Comparison of ENCODE assay signal across 9 cellular contexts in the genomic region with DNA sequence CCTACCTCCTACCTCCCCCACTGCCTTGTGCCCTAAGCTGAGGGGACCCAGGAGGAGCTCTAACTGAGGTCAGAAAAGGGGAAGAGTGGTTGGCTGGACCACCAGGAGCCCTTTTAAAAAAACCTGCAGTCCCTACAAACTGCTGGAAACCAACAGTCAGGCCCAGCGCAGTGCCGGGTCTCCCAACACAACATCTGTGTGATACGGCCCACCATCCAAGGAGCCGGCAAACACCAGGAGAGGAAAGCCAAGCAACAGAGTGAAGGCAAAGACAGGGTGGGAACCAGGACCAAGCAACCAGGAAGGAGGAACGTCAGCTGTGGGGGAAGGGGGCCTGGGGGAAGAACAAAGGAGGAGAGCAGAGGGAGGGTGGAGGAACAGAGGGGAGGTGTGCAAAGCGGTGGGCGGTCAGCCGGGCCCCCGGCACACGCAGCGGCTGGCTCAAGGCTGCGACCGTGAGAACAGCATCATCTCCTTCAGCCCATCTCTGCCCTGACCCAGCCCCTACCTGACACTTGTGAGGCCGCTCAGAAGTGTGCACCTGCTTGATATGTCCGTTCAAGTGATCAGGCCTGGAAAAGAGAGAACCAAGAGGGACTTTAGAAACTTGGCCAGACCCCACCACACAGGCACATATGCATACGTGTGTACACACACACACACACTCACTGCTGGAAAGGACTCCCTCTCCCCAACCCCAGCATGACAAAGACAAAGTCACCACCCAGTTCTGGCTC. TPM values are rescaled to one million over a fixed set of nuclear protein-coding genes. Genes with fewer than 3 reads are reported as not detected.
DNase-seq lines count a peak whose midpoint lies in the region; ATAC-seq and TF ChIP-seq lines count a peak whose summit lies in the region.
"Had no signal": no experiment of that assay in that cellular context is flagged by ENCODE, and none has a peak within 500 bp of the region (broad histone marks: within the 10 kb centered on the region; RNA-seq: fewer than 3 reads in every experiment).

No MANE protein-coding gene starts in this region.

- no peak for TF ChIP-seq CTCF in tibial artery (IDR thresholded peaks at IDR 0.05)

- no peaks in the 10 kb centered on the region for H3K9me3 ChIP-seq in tibial artery

- no peak for DNase-seq in activated T-cell treated with anti-CD3 and anti-CD28 coated beads, Interleukin-2, amount 50 U/mL, for 72 hours
- DNase-seq in activated T-cell treated with anti-CD3 and anti-CD28 coated beads for 4 hours: no peak
- no peak for DNase-seq in activated naive CD8-positive, alpha-beta T cell treated with anti-CD3 and anti-CD28 coated beads for 36 hours
- DNase-seq in memory B cell (ENCODE audit: low spot score in 2 of 2): no peak
- DNase-seq in tibial artery: no peak
- DNase-seq in NCI-H82 treated with DMSO at 0.1 percent for 48 hours (lab: John Stamatoyannopoulos, UW; ENCODE audit: unreplicated experiment): no peak
- DNase-seq in NCI-H2107 (lab: John Stamatoyannopoulos, UW): no peak
- DNase-seq in NCI-H1092 (lab: John Stamatoyannopoulos, UW): no peak
- DNase-seq: left ventricle myocardium superior had no signal

- no peaks in the 10 kb centered on the region for H3K27me3 Mint-ChIP-seq in activated T-cell treated with anti-CD3 and anti-CD28 coated beads, Interleukin-2, amount 50 U/mL, for 72 hours (ENCODE audit: low read depth)
- H3K27me3 Mint-ChIP-seq in activated naive CD8-positive, alpha-beta T cell treated with anti-CD3 and anti-CD28 coated beads for 36 hours: no peaks in the 10 kb centered on the region
- H3K27me3 Mint-ChIP-seq in memory B cell: no peaks in the 10 kb centered on the region

- peak overlapping the region; percentile 81 for H3K27ac Mint-ChIP-seq in activated T-cell treated with anti-CD3 and anti-CD28 coated beads, Interleukin-2, amount 50 U/mL, for 72 hours
- peak overlapping the region; percentile 95 for H3K27ac Mint-ChIP-seq in activated naive CD8-positive, alpha-beta T cell treated with anti-CD3 and anti-CD28 coated beads for 36 hours
- peak overlapping the region; percentile 85 for H3K27ac Mint-ChIP-seq in memory B cell

- peaks cover 0 to 63% (median 31%) of the 10 kb centered on the region in 4 donors for H3K4me1 ChIP-seq in tibial artery

- peaks cover 69% of the 10 kb centered on the region for H3K4me1 Mint-ChIP-seq in activated T-cell treated with anti-CD3 and anti-CD28 coated beads, Interleukin-2, amount 50 U/mL, for 72 hours (ENCODE audit: low read depth)
- peaks cover 54% of the 10 kb centered on the region for H3K4me1 Mint-ChIP-seq in activated naive CD8-positive, alpha-beta T cell treated with anti-CD3 and anti-CD28 coated beads for 36 hours
- peaks cover 39% of the 10 kb centered on the region for H3K4me1 Mint-ChIP-seq in memory B cell

- H3K27me3 ChIP-seq in tibial artery: no peaks in the 10 kb centered on the region

- H3K36me3 ChIP-seq in tibial artery: peaks cover 17 to 55% (median 43%) of the 10 kb centered on the region in 3 donors

- peak overlapping the region in 1 of 2 donors; percentile 24 for H3K4me3 ChIP-seq in tibial artery

- peaks cover 0 to 13% of the 10 kb centered on the region in 2 donors for H3K36me3 Mint-ChIP-seq in activated T-cell treated with anti-CD3 and anti-CD28 coated beads, Interleukin-2, amount 50 U/mL, for 72 hours (ENCODE audit: insufficient read depth in 2 of 2)
- peaks cover 56% of the 10 kb centered on the region for H3K36me3 Mint-ChIP-seq in activated naive CD8-positive, alpha-beta T cell treated with anti-CD3 and anti-CD28 coated beads for 36 hours
- peaks cover 12% of the 10 kb centered on the region for H3K36me3 Mint-ChIP-seq in memory B cell

- H3K27ac ChIP-seq in tibial artery: peak overlapping the region; percentile 69 to 81

- ATAC-seq in activated T-cell treated with anti-CD3 and anti-CD28 coated beads, Interleukin-2, amount 50 U/mL, for 72 hours (replicated peaks in 1 of 2): no peak
- ATAC-seq in memory B cell (ENCODE audit: low read depth): no peak
- ATAC-seq: left ventricle myocardium superior had no signal

- no peaks in the 10 kb centered on the region for H3K9me3 Mint-ChIP-seq in activated T-cell treated with anti-CD3 and anti-CD28 coated beads, Interleukin-2, amount 50 U/mL, for 72 hours
- H3K9me3 Mint-ChIP-seq in activated naive CD8-positive, alpha-beta T cell treated with anti-CD3 and anti-CD28 coated beads for 36 hours: no peaks in the 10 kb centered on the region
- no peaks in the 10 kb centered on the region for H3K9me3 Mint-ChIP-seq in memory B cell

- peak overlapping the region; percentile 89 to 97 for H3K4me3 Mint-ChIP-seq in activated T-cell treated with anti-CD3 and anti-CD28 coated beads, Interleukin-2, amount 50 U/mL, for 72 hours
- H3K4me3 Mint-ChIP-seq in activated naive CD8-positive, alpha-beta T cell treated with anti-CD3 and anti-CD28 coated beads for 36 hours: peak overlapping the region; percentile 96
- H3K4me3 Mint-ChIP-seq in memory B cell: peak overlapping the region; percentile 46

- intact Hi-C loops in tibial artery (cut with DNase I; ENCODE audit: low total_unique reads): loop anchor here (10.0 kb wide), 1 partner anchor 48 kb away; a partner anchor contains a TSS

RNA-seq across cellular contexts. Expression of a gene that starts 3.6 kb away (rescaled TPM):
- 10 to 100 TPM; 22.9 to 26.4 TPM for total RNA-seq in activated T-cell treated with anti-CD3 and anti-CD28 coated beads, Interleukin-2, amount 50 U/mL, for 72 hours
- total RNA-seq in activated naive CD8-positive, alpha-beta T cell treated with anti-CD3 and anti-CD28 coated beads for 36 hours: 10 to 100 TPM; 35.3 to 36.3 TPM

RNA-seq across cellular contexts. Expression of a gene that starts 50.3 kb away (rescaled TPM):
- total RNA-seq in activated T-cell treated with anti-CD3 and anti-CD28 coated beads, Interleukin-2, amount 50 U/mL, for 72 hours: 10 to 100 TPM; 34.1 to 39.5 TPM
- 10 to 100 TPM; 10.7 to 11.3 TPM for total RNA-seq in activated naive CD8-positive, alpha-beta T cell treated with anti-CD3 and anti-CD28 coated beads for 36 hours

RNA-seq across cellular contexts. Expression of a gene that starts 56.8 kb away (rescaled TPM):
- total RNA-seq in activated T-cell treated with anti-CD3 and anti-CD28 coated beads, Interleukin-2, amount 50 U/mL, for 72 hours: 100 to 1,000 TPM; 126 to 137 TPM
- 100 to 1,000 TPM in 1 of 2 experiments, 10 to 100 TPM in 1; 95.8 to 103 TPM for total RNA-seq in activated naive CD8-positive, alpha-beta T cell treated with anti-CD3 and anti-CD28 coated beads for 36 hours

Comparison
In these comparisons a context has a peak if more than half of its experiments do, and no peak if none do; other contexts are left out.
1. H3K4me3 Mint-ChIP-seq: peak in every context shown above with its lines; median percentile 96 in activated naive CD8-positive, alpha-beta T cell treated with anti-CD3 and anti-CD28 coated beads for 36 hours; 93 in activated T-cell treated with anti-CD3 and anti-CD28 coated beads, Interleukin-2, amount 50 U/mL, for 72 hours; 46 in memory B cell.